Comparison of ENCODE assay signal across 23 cellular contexts in the genomic region with DNA sequence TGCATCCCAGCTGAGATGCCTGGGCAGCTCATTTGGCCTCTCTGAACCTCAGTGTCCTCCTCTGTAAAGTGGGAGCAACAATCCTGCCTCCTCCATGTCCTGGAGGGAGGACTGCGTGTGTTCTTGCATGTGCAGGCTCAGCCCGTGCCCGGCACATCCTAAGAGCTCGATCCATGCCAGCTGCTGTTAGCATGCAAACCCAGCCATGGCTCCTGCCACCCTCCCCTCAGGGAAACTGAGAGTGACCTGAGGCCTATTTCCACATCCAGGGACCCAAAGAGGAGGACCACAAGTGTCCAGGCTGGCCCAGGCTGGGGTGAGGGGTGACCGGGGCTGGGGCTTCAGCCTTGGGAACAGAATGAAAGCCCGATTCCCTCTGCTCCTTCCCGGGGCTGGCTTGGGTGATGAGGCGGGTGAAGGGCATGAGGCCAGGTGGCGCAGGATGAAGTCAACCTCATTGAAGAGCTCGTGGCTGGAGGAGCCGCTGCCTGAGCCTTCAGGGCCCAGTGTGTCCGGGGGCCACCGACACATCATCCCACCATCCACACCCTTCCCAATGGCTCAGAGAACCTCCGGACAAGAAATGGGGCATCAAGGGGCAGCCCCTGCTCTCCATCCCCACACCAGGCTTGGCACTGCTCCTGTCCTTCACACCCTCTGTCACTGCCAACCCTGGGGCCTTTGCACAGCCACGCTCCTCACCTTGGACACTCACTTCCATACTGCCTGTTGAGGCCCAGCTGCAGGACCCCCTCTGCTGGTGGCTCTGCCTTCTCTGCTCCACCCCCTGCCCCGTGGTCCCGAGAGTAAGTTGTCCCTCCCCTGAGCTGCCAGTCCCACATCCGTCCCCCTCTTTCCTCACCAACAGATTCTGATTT. TPM values are rescaled to one million over a fixed set of nuclear protein-coding genes. Genes with fewer than 3 reads are reported as not detected.
DNase-seq lines count a peak whose midpoint lies in the region; ATAC-seq and TF ChIP-seq lines count a peak whose summit lies in the region.
"Had no signal": no experiment of that assay in that cellular context is flagged by ENCODE, and none has a peak within 500 bp of the region (broad histone marks: within the 10 kb centered on the region; RNA-seq: fewer than 3 reads in every experiment).

No MANE protein-coding gene starts in this region.

- H3K27me3 ChIP-seq in left ventricle myocardium inferior (ENCODE audit: low read depth) = no peaks in the 10 kb centered on the region
- H3K27me3 ChIP-seq: right atrium auricular region had no signal

- peaks cover 4% of the 10 kb centered on the region for H3K4me1 ChIP-seq in left ventricle myocardium inferior

- H3K36me3 Mint-ChIP-seq in WTC11 (0 out of 2 replicates have a peak, but pooled peaks cover 3% of the 10 kb centered on the region), memory B cell (no peaks in the 10 kb centered on the region)
- no peaks in the 10 kb centered on the region for H3K36me3 Mint-ChIP-seq in stimulated activated memory B cell treated with anti-CD40 and anti-IgM and Interleukin-4, amounts not matched to agents 10 μg/mL and 1 μg/mL and 100 μg/mL, for 72 hours
- H3K36me3 Mint-ChIP-seq: CD14-positive monocyte had no signal

- H3K4me3 Mint-ChIP-seq in WTC11 (no peak overlapping the region), memory B cell (no peak overlapping the region)
- H3K4me3 Mint-ChIP-seq in stimulated activated memory B cell treated with anti-CD40 and anti-IgM and Interleukin-4, amounts not matched to agents 10 μg/mL and 1 μg/mL and 100 μg/mL, for 72 hours = no peak overlapping the region
- H3K4me3 Mint-ChIP-seq: activated T-cell treated with anti-CD3 and anti-CD28 coated beads, Interleukin-2, amount 50 U/mL, for 24 hours; CD14-positive monocyte had no signal

- H3K9me3 ChIP-seq in left ventricle myocardium inferior (replicated peaks) = no peaks in the 10 kb centered on the region
- H3K9me3 ChIP-seq: right atrium auricular region had no signal

- intact Hi-C loops in cardiac septum (cut with DNase I) = no loop called here
- intact Hi-C loops in left ventricle myocardium inferior (cut with micrococcal nuclease) = no loop called here

- no peak for TF ChIP-seq CTCF in left ventricle myocardium inferior (IDR thresholded peaks at IDR 0.05; ENCODE audit: borderline replicate concordance)
- no peak for TF ChIP-seq CTCF in WTC11 (IDR thresholded peaks at IDR 0.05)

- CTCF ChIA-PET in WTC11 (lab: Charles Lee) = interaction anchor here (0.6 to 1.0 kb wide), 2 partner anchors 40 to 99 kb away, joined by 3 read pairs; no protein-coding TSS in a partner anchor

- H3K4me1 Mint-ChIP-seq in WTC11 (peaks cover 14% of the 10 kb centered on the region), memory B cell (peaks cover 9% of the 10 kb centered on the region)
- H3K4me1 Mint-ChIP-seq in stimulated activated memory B cell treated with anti-CD40 and anti-IgM and Interleukin-4, amounts not matched to agents 10 μg/mL and 1 μg/mL and 100 μg/mL, for 72 hours = peaks cover 18% of the 10 kb centered on the region
- H3K4me1 Mint-ChIP-seq: CD14-positive monocyte had no signal

- H3K9me3 Mint-ChIP-seq in WTC11 (no peaks in the 10 kb centered on the region), memory B cell (no peaks in the 10 kb centered on the region)
- no peaks in the 10 kb centered on the region for H3K9me3 Mint-ChIP-seq in stimulated activated memory B cell treated with anti-CD40 and anti-IgM and Interleukin-4, amounts not matched to agents 10 μg/mL and 1 μg/mL and 100 μg/mL, for 72 hours
- H3K9me3 Mint-ChIP-seq: activated T-cell treated with anti-CD3 and anti-CD28 coated beads, Interleukin-2, amount 50 U/mL, for 24 hours; CD14-positive monocyte had no signal

- H3K27ac Mint-ChIP-seq in WTC11 = no peak overlapping the region
- H3K27ac Mint-ChIP-seq in memory B cell = peak overlapping the region; percentile 17
- H3K27ac Mint-ChIP-seq in stimulated activated memory B cell treated with anti-CD40 and anti-IgM and Interleukin-4, amounts not matched to agents 10 μg/mL and 1 μg/mL and 100 μg/mL, for 72 hours = peak overlapping the region; percentile 74
- H3K27ac Mint-ChIP-seq: activated T-cell treated with anti-CD3 and anti-CD28 coated beads, Interleukin-2, amount 50 U/mL, for 24 hours; CD14-positive monocyte had no signal

- H3K27me3 Mint-ChIP-seq in WTC11 (ENCODE audit: low read depth) = no peaks in the 10 kb centered on the region
- peaks cover 3% of the 10 kb centered on the region for H3K27me3 Mint-ChIP-seq in memory B cell
- no peaks in the 10 kb centered on the region for H3K27me3 Mint-ChIP-seq in stimulated activated memory B cell treated with anti-CD40 and anti-IgM and Interleukin-4, amounts not matched to agents 10 μg/mL and 1 μg/mL and 100 μg/mL, for 72 hours
- H3K27me3 Mint-ChIP-seq: activated T-cell treated with anti-CD3 and anti-CD28 coated beads, Interleukin-2, amount 50 U/mL, for 24 hours had no signal

- ATAC-seq in WTC11 (peak; percentile 15; the same call in 1 of the 2 replicates), memory B cell (ENCODE audit: low read depth) (no peak)
- no peak for ATAC-seq in stimulated activated memory B cell treated with anti-CD40 and anti-IgM and Interleukin-4, amounts not matched to agents 10 μg/mL and 1 μg/mL and 100 μg/mL, for 72 hours
- ATAC-seq: Panc1 had no signal

- DNase-seq in cardiac septum (ENCODE audit: low spot score) (peak; percentile 61), left ventricle myocardium inferior (no peak), WTC11 (ENCODE audit: low spot score) (peak; percentile 13), memory B cell (ENCODE audit: low spot score in 2 of 2) (no peak), NOMO-1 (lab: John Stamatoyannopoulos, UW; ENCODE audit: unreplicated experiment in 2 of 2) (no peak), NCI-H524 (lab: John Stamatoyannopoulos, UW) (no peak), MV-4-11 (lab: John Stamatoyannopoulos, UW) (no peak)
- DNase-seq: activated CD4-positive, CD25-positive, alpha-beta regulatory T cell; activated naive CD4-positive, alpha-beta T cell treated with Interleukin-2 at 50 U/mL for 16 hours; activated T-cell treated with anti-CD3 and anti-CD28 coated beads, Interleukin-2, amount 50 U/mL, for 24 hours; effector CD4-positive, alpha-beta T cell; erythroblast; foreskin fibroblast; GDM1; GOT3; NCI-H1105; NCI-H2081; occipital lobe; T-helper 2 cell had no signal

- H3K27ac ChIP-seq in left ventricle myocardium inferior (replicated peaks) = no peak overlapping the region
- H3K27ac ChIP-seq: right atrium auricular region had no signal

- peaks cover 8% of the 10 kb centered on the region for H3K36me3 ChIP-seq in left ventricle myocardium inferior
- H3K36me3 ChIP-seq: right atrium auricular region had no signal

- POLR2A ChIA-PET in WTC11 (lab: Charles Lee) = no interaction called here

- no peak overlapping the region for H3K4me3 ChIP-seq in left ventricle myocardium inferior
- H3K4me3 ChIP-seq: right atrium auricular region had no signal

TF ChIP-seq in WTC11, 78 proteins besides CTCF, POLR2A, EP300 and RAD21:
- TF ChIP-seq, protein P1, sequence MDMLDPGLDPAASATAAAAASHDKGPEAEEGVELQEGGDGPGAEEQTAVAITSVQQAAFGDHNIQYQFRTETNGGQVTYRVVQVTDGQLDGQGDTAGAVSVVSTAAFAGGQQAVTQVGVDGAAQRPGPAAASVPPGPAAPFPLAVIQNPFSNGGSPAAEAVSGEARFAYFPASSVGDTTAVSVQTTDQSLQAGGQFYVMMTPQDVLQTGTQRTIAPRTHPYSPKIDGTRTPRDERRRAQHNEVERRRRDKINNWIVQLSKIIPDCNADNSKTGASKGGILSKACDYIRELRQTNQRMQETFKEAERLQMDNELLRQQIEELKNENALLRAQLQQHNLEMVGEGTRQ (CRISPR knock-in tag; IDR thresholded peaks at IDR 0.05) = no peak
- peak; percentile 63 for TF ChIP-seq ZNF121 (CRISPR knock-in tag; IDR thresholded peaks at IDR 0.05)

RNA-seq across cellular contexts. Expression of a gene that starts 42.5 kb away (rescaled TPM):
- total RNA-seq in cardiac septum = 17.8 TPM
- total RNA-seq in left ventricle myocardium inferior = 24.2 TPM
- total RNA-seq in WTC11 (2021) = 66.5 to 70.3 TPM (median 67.1 TPM) in 3 replicates

Comparison
In these comparisons a context has a peak if more than half of its experiments do, and no peak if none do; other contexts are left out.
1. DNase-seq: peak in cardiac septum (single experiment) and WTC11 (single experiment); none in left ventricle myocardium inferior (single experiment), memory B cell (0 of 2), NOMO-1 (0 of 2), NCI-H524 (0 of 2) and MV-4-11 (single experiment).